8 cellular contexts compared by ENCODE assay signal in genomic region chr10:29658984-29659769, GRCh38. TPM values are rescaled to one million over a fixed set of nuclear protein-coding genes. Genes with fewer than 3 reads are reported as not detected.
DNase-seq lines count a peak whose midpoint lies in the region; ATAC-seq and TF ChIP-seq lines count a peak whose summit lies in the region.

No MANE protein-coding gene starts in this region.

- H3K79me2 ChIP-seq in PC-3 (ENCODE audit: low read length) = peaks cover 22% of the 10 kb centered on the region; the same call in 1 of the 2 replicates

- H3K27me3 ChIP-seq in PC-3 (ENCODE audit: low read length) = no peaks in the 10 kb centered on the region
- no peaks in the 10 kb centered on the region for H3K27me3 ChIP-seq in left ventricle myocardium inferior (ENCODE audit: low read depth)

- peak overlapping the region; percentile 71 for H3K9ac ChIP-seq in PC-3 (ENCODE audit: low read length)

- H3K9me3 ChIP-seq in PC-3 (ENCODE audit: low read length) = 0 out of 2 replicates have a peak, but pooled peaks cover 9% of the 10 kb centered on the region
- peaks cover 10% of the 10 kb centered on the region for H3K9me3 ChIP-seq in left ventricle myocardium inferior (replicated peaks)

- POLR2A ChIA-PET in PC-3 (lab: Charles Lee; ENCODE audit: unreplicated experiment) = no interaction called here

- H3K4me3 ChIP-seq in PC-3 (ENCODE audit: low read length) (peak overlapping the region; percentile 30), left ventricle myocardium inferior (no peak overlapping the region)

- H3K4me1 ChIP-seq in PC-3 (ENCODE audit: insufficient read depth, low read length) (peaks cover 42% of the 10 kb centered on the region), left ventricle myocardium inferior (peaks cover 23% of the 10 kb centered on the region)

- H2AFZ ChIP-seq in PC-3 (ENCODE audit: low read length) = no peak overlapping the region

- peaks cover 12% of the 10 kb centered on the region for H3F3A ChIP-seq in PC-3 (ENCODE audit: low read length, unreplicated experiment)

- no peaks in the 10 kb centered on the region for H4K20me1 ChIP-seq in PC-3 (ENCODE audit: low read length)

- TSS peak; percentile 92 for BruUV-seq in PC-3 (replicated peaks; lab: Mats Ljungman, UMichigan)

- peak; percentile 97 for ATAC-seq in HG02981 (IDR thresholded peaks at IDR 0.05; ENCODE audit: unreplicated experiment)
- ATAC-seq in PC-3 = peak; percentile 94

- CTCF ChIA-PET in PC-3 (lab: Charles Lee) = no interaction called here

- H3K9me2 ChIP-seq in PC-3 (replicated peaks; ENCODE audit: low read length) = no peaks in the 10 kb centered on the region

- DNase-seq in NCI-H748 (lab: John Stamatoyannopoulos, UW; ENCODE audit: unreplicated experiment) (peak; percentile 32), NCI-H748 treated with DMSO at 0.1 percent for 48 hours (lab: John Stamatoyannopoulos, UW) (no peak), PC-3 (peak; percentile 95), left ventricle myocardium inferior (no peak), smooth muscle cell of the brain vasculature (ENCODE audit: low read depth, low spot score) (peak; percentile 94), NCI-H1105 treated with DMSO at 0.1 percent for 48 hours (lab: John Stamatoyannopoulos, UW) (no peak)
- peak in 3 of 4 experiments; percentile 6 to 16 (median 7) for DNase-seq in activated naive CD4-positive, alpha-beta T cell (lab: John Stamatoyannopoulos, UW)

- H3K27ac ChIP-seq in PC-3 (ENCODE audit: low read length) (peak overlapping the region; percentile 94), left ventricle myocardium inferior (replicated peaks) (peak overlapping the region; percentile 20)

- intact Hi-C loops in PC-3 (cut with micrococcal nuclease) = loop anchor here (1.0 to 2.0 kb wide), 4 partner anchors 23 to 199 kb away; no protein-coding TSS in a partner anchor
- intact Hi-C loops in left ventricle myocardium inferior (cut with micrococcal nuclease) = no loop called here

- TF ChIP-seq CTCF in PC-3 (conservative IDR thresholded peaks at IDR 0.05; ENCODE audit: low read depth, low read length) (no peak), left ventricle myocardium inferior (IDR thresholded peaks at IDR 0.05; ENCODE audit: borderline replicate concordance) (peak; percentile 23)

- H3K4me2 ChIP-seq in PC-3 (ENCODE audit: low read length) = peak overlapping the region; percentile 80

- peaks cover 21% of the 10 kb centered on the region for H3K36me3 ChIP-seq in PC-3 (ENCODE audit: low read depth, low read length)
- peaks cover 25% of the 10 kb centered on the region for H3K36me3 ChIP-seq in left ventricle myocardium inferior

RNA-seq across cellular contexts. Expression of gene SVIL, which starts 24.4 kb away (rescaled TPM):
- total RNA-seq in PC-3 (2014; rRNA removed) = 19.2 and 27.2 TPM in 2 replicates
- total RNA-seq in left ventricle myocardium inferior = 403 TPM

Comparison
In these comparisons a context has a peak if more than half of its experiments do, and no peak if none do; other contexts are left out.
1. DNase-seq: peak in NCI-H748 (single experiment), PC-3 (single experiment), activated naive CD4-positive, alpha-beta T cell (3 of 4) and smooth muscle cell of the brain vasculature (single experiment); none in NCI-H748 treated with DMSO at 0.1 percent for 48 hours (single experiment), left ventricle myocardium inferior (single experiment) and NCI-H1105 treated with DMSO at 0.1 percent for 48 hours (single experiment).
2. RNA of gene SVIL, which starts 24.4 kb away (total RNA-seq): 403 TPM in left ventricle myocardium inferior (single experiment); 19.2 to 27.2 TPM in PC-3; every median in the first group is over 10 times any median in the second.